19 cellular contexts compared by ENCODE assay signal in the genomic region with DNA sequence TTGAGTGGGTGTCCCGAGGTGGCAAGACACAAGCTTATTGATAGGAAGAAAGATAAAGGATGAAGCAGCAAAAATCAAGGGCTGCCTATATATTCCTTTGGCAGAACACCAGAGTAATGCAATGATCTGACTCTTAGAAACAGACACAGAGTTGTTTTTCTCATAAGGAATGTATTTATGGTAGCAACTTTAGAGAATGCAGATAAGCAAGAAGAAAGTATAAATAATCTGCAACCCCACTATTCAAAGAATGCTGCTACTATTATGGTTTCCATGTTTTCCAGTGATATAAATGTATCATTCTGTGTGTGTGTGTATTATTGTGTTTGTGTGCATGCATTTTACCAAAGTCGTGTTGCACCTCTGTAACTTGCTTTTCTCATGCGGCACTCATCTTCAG.
DNase-seq lines count a peak whose midpoint lies in the region; ATAC-seq and TF ChIP-seq lines count a peak whose summit lies in the region.
"Had no signal": no experiment of that assay in that cellular context is flagged by ENCODE, and none has a peak within 500 bp of the region (broad histone marks: within the 10 kb centered on the region; RNA-seq: fewer than 3 reads in every experiment).

No MANE protein-coding gene starts in this region.

- POLR2A ChIA-PET in SK-N-SH (lab: Yijun Ruan, JAX): no interaction called here

- H3K9me3 Mint-ChIP-seq in mesothelial cell of epicardium: peaks cover 5% of the 10 kb centered on the region
- no peaks in the 10 kb centered on the region for H3K9me3 Mint-ChIP-seq in activated T-cell treated with anti-CD3 and anti-CD28 coated beads, Interleukin-2, amount 50 U/mL, for 24 hours
- H3K9me3 Mint-ChIP-seq: CD8-positive, alpha-beta T cell had no signal

- H3F3A ChIP-seq in SK-N-SH (replicated peaks; ENCODE audit: insufficient read depth): peaks cover 4% of the 10 kb centered on the region

- peak overlapping the region in 1 of 2 experiments; percentile 21; a peak in 1 of 4 replicates for H3K27ac ChIP-seq in SK-N-SH (ENCODE audit: low read depth in 2 of 2, low read length in 1 of 2)
- H3K27ac ChIP-seq: 22Rv1, BLaER1 had no signal

- H3K27me3 ChIP-seq in SK-N-SH (ENCODE audit: insufficient read depth) (no peaks in the 10 kb centered on the region), adipocyte (replicated peaks; ENCODE audit: control insufficient read depth, insufficient read depth, low read length) (no peaks in the 10 kb centered on the region)
- H3K27me3 ChIP-seq: BLaER1 had no signal

- in situ Hi-C loops in KBM-7 (cut with MboI; ENCODE audit: low pct_unique_long_range_greater_than_20kb, low sequenced_read_pairs): no loop called here

- H3K4me3 Mint-ChIP-seq in mesothelial cell of epicardium: no peak overlapping the region
- no peak overlapping the region for H3K4me3 Mint-ChIP-seq in activated T-cell treated with anti-CD3 and anti-CD28 coated beads, Interleukin-2, amount 50 U/mL, for 24 hours
- H3K4me3 Mint-ChIP-seq: CD14-positive monocyte; CD8-positive, alpha-beta T cell had no signal

- no peak overlapping the region for H3K9ac ChIP-seq in SK-N-SH
- H3K9ac ChIP-seq in adipocyte (ENCODE audit: low read length): no peak overlapping the region
- H3K9ac ChIP-seq: BLaER1 had no signal

- CTCF ChIA-PET in SK-N-SH (lab: Yijun Ruan, JAX): interaction anchor here (0.9 to 1.1 kb wide), 2 partner anchors 63 to 208 kb away, joined by 3 read pairs; a partner anchor contains a TSS

- H3K9me2 ChIP-seq in SK-N-SH: no peaks in the 10 kb centered on the region

- peak; percentile 50 for ATAC-seq in SK-N-SH treated with all-trans-retinoic acid at 6 μM for 48 hours
- no peak for ATAC-seq in GM18907 (IDR thresholded peaks at IDR 0.05; ENCODE audit: unreplicated experiment)
- ATAC-seq: A549; CD8-positive, alpha-beta T cell; HCT116 had no signal

- TF ChIP-seq CTCF in SK-N-SH (IDR thresholded peaks at IDR 0.05): no peak
- no peak for TF ChIP-seq CTCF in fibroblast of pulmonary artery (IDR thresholded peaks at IDR 0.05; ENCODE audit: low read length, missing control alignments)
- no peak for TF ChIP-seq CTCF in mesothelial cell of epicardium (IDR thresholded peaks at IDR 0.05; ENCODE audit: unreplicated experiment)

- H3K4me3 ChIP-seq in SK-N-SH (ENCODE audit: low read depth in 2 of 2, low read length in 1 of 2) (no peak overlapping the region), adipocyte (ENCODE audit: low read length) (no peak overlapping the region), fibroblast of pulmonary artery (replicated peaks; ENCODE audit: low read depth, low read length) (no peak overlapping the region)
- H3K4me3 ChIP-seq: A549, BLaER1 had no signal

- peaks cover 13% of the 10 kb centered on the region for H3K4me1 Mint-ChIP-seq in mesothelial cell of epicardium
- no peaks in the 10 kb centered on the region for H3K4me1 Mint-ChIP-seq in activated T-cell treated with anti-CD3 and anti-CD28 coated beads, Interleukin-2, amount 50 U/mL, for 24 hours (ENCODE audit: low read depth)
- H3K4me1 Mint-ChIP-seq: CD14-positive monocyte had no signal

- H4K20me1 ChIP-seq in SK-N-SH (ENCODE audit: insufficient read depth): no peaks in the 10 kb centered on the region
- H4K20me1 ChIP-seq: BLaER1 had no signal

- peaks cover 4% of the 10 kb centered on the region for H3K36me3 Mint-ChIP-seq in mesothelial cell of epicardium
- H3K36me3 Mint-ChIP-seq in activated T-cell treated with anti-CD3 and anti-CD28 coated beads, Interleukin-2, amount 50 U/mL, for 24 hours (ENCODE audit: low read depth): no peaks in the 10 kb centered on the region
- H3K36me3 Mint-ChIP-seq: CD14-positive monocyte; CD8-positive, alpha-beta T cell had no signal

- no peak overlapping the region for H2AFZ ChIP-seq in SK-N-SH (ENCODE audit: low read depth)

- H3K9me3 ChIP-seq in SK-N-SH: no peaks in the 10 kb centered on the region
- no peaks in the 10 kb centered on the region for H3K9me3 ChIP-seq in adipocyte (ENCODE audit: control insufficient read depth, low read length)
- H3K9me3 ChIP-seq: A549, BLaER1 had no signal

- no peak for TF ChIP-seq RAD21 in SK-N-SH (IDR thresholded peaks at IDR 0.05; ENCODE audit: low read length)

- no peak overlapping the region for H3K4me2 ChIP-seq in SK-N-SH
- H3K4me2 ChIP-seq: A549, BLaER1 had no signal

- peaks cover 0 to 9% of the 10 kb centered on the region in 2 experiments; a peak in 3 of 4 replicates for H3K4me1 ChIP-seq in SK-N-SH (ENCODE audit: control insufficient read depth in 1 of 2, insufficient read depth in 2 of 2, low read depth in 1 of 2, low read length in 1 of 2)
- H3K4me1 ChIP-seq in adipocyte (ENCODE audit: control insufficient read depth, insufficient read depth, low read length): peaks cover 17% of the 10 kb centered on the region
- H3K4me1 ChIP-seq: BLaER1 had no signal

- H3K27ac Mint-ChIP-seq in mesothelial cell of epicardium: peak overlapping the region; percentile 26
- no peak overlapping the region for H3K27ac Mint-ChIP-seq in activated T-cell treated with anti-CD3 and anti-CD28 coated beads, Interleukin-2, amount 50 U/mL, for 24 hours
- H3K27ac Mint-ChIP-seq: CD14-positive monocyte; CD8-positive, alpha-beta T cell had no signal

- 82% methylated on average over 3 of the region's 3 CpGs for WGBS in SK-N-SH (ENCODE audit: low lambda C conversion rate)

- H3K27me3 Mint-ChIP-seq in mesothelial cell of epicardium (ENCODE audit: low read depth): no peaks in the 10 kb centered on the region
- peaks cover 12% of the 10 kb centered on the region for H3K27me3 Mint-ChIP-seq in activated T-cell treated with anti-CD3 and anti-CD28 coated beads, Interleukin-2, amount 50 U/mL, for 24 hours

- no peak for DNase-seq in SK-N-SH
- peak; percentile 43 for DNase-seq in adipocyte (ENCODE audit: low read depth)
- DNase-seq in fibroblast of pulmonary artery (ENCODE audit: low read depth): peak; percentile 19
- no peak for DNase-seq in mesothelial cell of epicardium (ENCODE audit: low spot score in 2 of 2, unreplicated experiment in 2 of 2)
- DNase-seq in KBM-7: no peak
- DNase-seq in activated T-cell treated with anti-CD3 and anti-CD28 coated beads, Interleukin-2, amount 50 U/mL, for 24 hours: no peak
- DNase-seq: Calu3; CD8-positive, alpha-beta T cell; DMS79 treated with DMSO at 0.1 percent for 48 hours; GF-D8; GOT3; H7 had no signal

- H3K36me3 ChIP-seq in SK-N-SH (replicated peaks in 1 of 2; ENCODE audit: control insufficient read depth in 1 of 2, insufficient read depth in 2 of 2, low read length in 1 of 2) (no peaks in the 10 kb centered on the region), adipocyte (ENCODE audit: control insufficient read depth, insufficient read depth, low read length, severe bottlenecking) (no peaks in the 10 kb centered on the region)
- H3K36me3 ChIP-seq: BLaER1 had no signal

- TF ChIP-seq EP300 in SK-N-SH (IDR thresholded peaks at IDR 0.05; ENCODE audit: borderline replicate concordance in 1 of 2, low read depth in 1 of 2, low read length in 1 of 2): no peak

- peaks cover 4% of the 10 kb centered on the region; the same call in 1 of the 2 replicates for H3K79me2 ChIP-seq in SK-N-SH (ENCODE audit: insufficient read depth)

TF ChIP-seq in SK-N-SH treated with all-trans-retinoic acid at 6 μM for 48 hours, 23 proteins besides CTCF, POLR2A, EP300 and RAD21 (continues in another document):
- TF ChIP-seq, protein P1, sequence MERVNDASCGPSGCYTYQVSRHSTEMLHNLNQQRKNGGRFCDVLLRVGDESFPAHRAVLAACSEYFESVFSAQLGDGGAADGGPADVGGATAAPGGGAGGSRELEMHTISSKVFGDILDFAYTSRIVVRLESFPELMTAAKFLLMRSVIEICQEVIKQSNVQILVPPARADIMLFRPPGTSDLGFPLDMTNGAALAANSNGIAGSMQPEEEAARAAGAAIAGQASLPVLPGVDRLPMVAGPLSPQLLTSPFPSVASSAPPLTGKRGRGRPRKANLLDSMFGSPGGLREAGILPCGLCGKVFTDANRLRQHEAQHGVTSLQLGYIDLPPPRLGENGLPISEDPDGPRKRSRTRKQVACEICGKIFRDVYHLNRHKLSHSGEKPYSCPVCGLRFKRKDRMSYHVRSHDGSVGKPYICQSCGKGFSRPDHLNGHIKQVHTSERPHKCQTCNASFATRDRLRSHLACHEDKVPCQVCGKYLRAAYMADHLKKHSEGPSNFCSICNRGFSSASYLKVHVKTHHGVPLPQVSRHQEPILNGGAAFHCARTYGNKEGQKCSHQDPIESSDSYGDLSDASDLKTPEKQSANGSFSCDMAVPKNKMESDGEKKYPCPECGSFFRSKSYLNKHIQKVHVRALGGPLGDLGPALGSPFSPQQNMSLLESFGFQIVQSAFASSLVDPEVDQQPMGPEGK (CRISPR knock-in tag; IDR thresholded peaks at IDR 0.05; ENCODE audit: borderline replicate concordance): no peak
- TF ChIP-seq ZFP3 (CRISPR knock-in tag; IDR thresholded peaks at IDR 0.05) (no peak), SNAI2 (CRISPR knock-in tag; IDR thresholded peaks at IDR 0.05) (no peak), ZNF70 (CRISPR knock-in tag; IDR thresholded peaks at IDR 0.05) (no peak), GLIS3 (CRISPR knock-in tag; IDR thresholded peaks at IDR 0.05) (no peak), BACH2 (CRISPR knock-in tag; IDR thresholded peaks at IDR 0.05; ENCODE audit: borderline replicate concordance) (no peak), ZNF565 (CRISPR knock-in tag; conservative IDR thresholded peaks at IDR 0.05; ENCODE audit: low read depth) (no peak)

TF ChIP-seq in SK-N-SH, 30 proteins besides CTCF, POLR2A, EP300 and RAD21 (continues in another document):
- TF ChIP-seq RCOR1 (IDR thresholded peaks at IDR 0.05; ENCODE audit: low read length) (no peak), RXRA (IDR thresholded peaks at IDR 0.05; ENCODE audit: borderline replicate concordance, low read depth) (no peak), MEF2A (IDR thresholded peaks at IDR 0.05; ENCODE audit: borderline replicate concordance, low read depth) (no peak), NFIC (IDR thresholded peaks at IDR 0.05; ENCODE audit: borderline replicate concordance) (no peak), EZH2phosphoT487 (IDR thresholded peaks at IDR 0.05; ENCODE audit: borderline replicate concordance, low read depth) (no peak), FOXJ3 (CRISPR knock-in tag; IDR thresholded peaks at IDR 0.05) (no peak), CHD2 (IDR thresholded peaks at IDR 0.05; ENCODE audit: low read length, partially characterized antibody) (no peak), FOXM1 (IDR thresholded peaks at IDR 0.05; ENCODE audit: low read depth) (no peak), NRF1 (IDR thresholded peaks at IDR 0.05; ENCODE audit: low read depth, low read length) (no peak), TEAD4 (IDR thresholded peaks at IDR 0.05; ENCODE audit: borderline replicate concordance, insufficient read depth) (no peak), GATA2 (CRISPR knock-in tag; IDR thresholded peaks at IDR 0.05) (no peak)
- TF ChIP-seq, protein P2, sequence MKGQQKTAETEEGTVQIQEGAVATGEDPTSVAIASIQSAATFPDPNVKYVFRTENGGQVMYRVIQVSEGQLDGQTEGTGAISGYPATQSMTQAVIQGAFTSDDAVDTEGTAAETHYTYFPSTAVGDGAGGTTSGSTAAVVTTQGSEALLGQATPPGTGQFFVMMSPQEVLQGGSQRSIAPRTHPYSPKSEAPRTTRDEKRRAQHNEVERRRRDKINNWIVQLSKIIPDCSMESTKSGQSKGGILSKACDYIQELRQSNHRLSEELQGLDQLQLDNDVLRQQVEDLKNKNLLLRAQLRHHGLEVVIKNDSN (IDR thresholded peaks at IDR 0.05; ENCODE audit: borderline replicate concordance, low read depth): no peak

Comparison
In these comparisons a context has a peak if more than half of its experiments do, and no peak if none do; other contexts are left out.
1. DNase-seq: peak in adipocyte (single experiment) and fibroblast of pulmonary artery (single experiment); none in SK-N-SH (single experiment), mesothelial cell of epicardium (0 of 2), KBM-7 (single experiment) and activated T-cell treated with anti-CD3 and anti-CD28 coated beads, Interleukin-2, amount 50 U/mL, for 24 hours (single experiment).